ENCODE assay signal across 18 cellular contexts in the genomic region with DNA sequence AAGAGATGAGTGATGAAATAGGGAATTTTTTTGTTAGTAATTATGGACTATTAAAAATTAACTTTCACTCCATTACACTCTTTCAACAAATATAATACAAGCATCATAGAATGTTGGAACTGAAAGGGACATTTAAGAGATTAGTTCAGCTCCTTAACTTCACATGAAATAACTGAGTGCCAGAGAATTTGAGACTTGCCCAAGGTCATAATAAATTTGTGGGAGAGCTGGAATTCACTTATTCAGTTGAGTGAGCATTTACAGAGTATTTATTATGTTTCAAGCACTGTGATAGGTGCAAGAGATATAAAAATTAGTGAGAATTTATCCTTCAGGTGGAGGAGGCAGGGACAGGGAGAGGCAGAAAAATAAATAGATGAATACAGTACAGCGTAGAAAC.
"Had no signal": no experiment of that assay in that cellular context is flagged by ENCODE, and none has a peak within 500 bp of the region (broad histone marks: within the 10 kb centered on the region; RNA-seq: fewer than 3 reads in every experiment).

No MANE protein-coding gene starts in this region.

- H3K27me3 Mint-ChIP-seq: memory B cell, type B pancreatic cell had no signal

- H3K9me3 Mint-ChIP-seq: memory B cell, mesothelial cell of epicardium, natural killer cell, neural crest cell had no signal

- H3K4me1 Mint-ChIP-seq: natural killer cell, neural crest cell had no signal

- DNase-seq: cortex of kidney; dorsolateral prefrontal cortex; effector CD8-positive, alpha-beta T cell; foreskin melanocyte; heart left ventricle; hippocampal formation; left lung; lower lobe of right lung; natural killer cell; posterior cingulate gyrus; sigmoid colon; stimulated activated CD4-positive, alpha-beta T cell treated with anti-CD3 and anti-CD28 coated beads, Interleukin-2, amount 100 ng/mL, for 24 hours; stimulated activated naive CD4-positive, alpha-beta T cell; thyroid gland had no signal

- H3K27ac Mint-ChIP-seq: memory B cell, mesothelial cell of epicardium, natural killer cell, type B pancreatic cell had no signal

- H3K36me3 Mint-ChIP-seq: mesothelial cell of epicardium, natural killer cell, type B pancreatic cell had no signal

- H3K4me3 Mint-ChIP-seq: memory B cell, mesothelial cell of epicardium, natural killer cell, neural crest cell, type B pancreatic cell had no signal
